Comparison of ENCODE assay signal across 25 cellular contexts in genomic region chr3:19425825-19426224, GRCh38.
"Had no signal": no experiment of that assay in that cellular context is flagged by ENCODE, and none has a peak within 500 bp of the region (broad histone marks: within the 10 kb centered on the region; RNA-seq: fewer than 3 reads in every experiment).

No MANE protein-coding gene starts in this region.

- H3K36me3 Mint-ChIP-seq: immature natural killer cell, natural killer cell had no signal

- H3K9me3 ChIP-seq: lower lobe of right lung, ovary, right atrium auricular region, testis, tibial artery, upper lobe of right lung had no signal

- H3K36me3 ChIP-seq: left lung, lower lobe of right lung, ovary, right atrium auricular region, stomach, tibial artery, upper lobe of right lung had no signal

- H3K27ac Mint-ChIP-seq: immature natural killer cell; natural killer cell; progenitor cell of endocrine pancreas; stimulated activated naive B cell treated with anti-CD40 and anti-IgM and Interleukin-4, amounts not matched to agents 10 μg/mL and 1 μg/mL and 100 μg/mL, for 72 hours had no signal

- H3K4me1 ChIP-seq: left lung, lower lobe of right lung, right atrium auricular region, stomach, testis, upper lobe of right lung had no signal

- DNase-seq: hippocampal formation; immature natural killer cell; kidney; left colon; left lung; lower lobe of right lung; mammary epithelial cell; mesenchymal stem cell; natural killer cell; ovary; stimulated activated CD4-positive, alpha-beta T cell treated with anti-CD3 and anti-CD28 coated beads, Interleukin-12 subunit alpha, Interleukin-12 subunit beta, amount 100 ng/mL, for 4 hours; stimulated activated CD4-positive, alpha-beta T cell treated with anti-CD3 and anti-CD28 coated beads, Interleukin-15, amount 100 ng/mL, for 24 hours; stimulated activated CD4-positive, alpha-beta T cell treated with anti-CD3 and anti-CD28 coated beads, Interleukin-2, amount 100 ng/mL, for 24 hours; stimulated activated CD4-positive, alpha-beta T cell treated with anti-CD3 and anti-CD28 coated beads, Interleukin-4, amount 100 ng/mL, for 1 hour; stimulated activated naive B cell treated with anti-CD40 and anti-IgM and Interleukin-4, amounts not matched to agents 10 μg/mL and 1 μg/mL and 100 μg/mL, for 72 hours; stimulated activated naive CD8-positive, alpha-beta T cell treated with anti-CD3 and anti-CD28 coated beads, Interleukin-15, Interleukin-2, amounts not matched to agents 100 U/mL and 50 U/mL, for 24 hours; stomach; testis; tibial artery; trophoblast cell; upper lobe of right lung had no signal

- H3K4me3 ChIP-seq: left lung, lower lobe of right lung, ovary, right atrium auricular region, skin epidermis, stomach, testis, tibial artery, upper lobe of right lung had no signal

- H3K27me3 Mint-ChIP-seq: progenitor cell of endocrine pancreas; stimulated activated naive B cell treated with anti-CD40 and anti-IgM and Interleukin-4, amounts not matched to agents 10 μg/mL and 1 μg/mL and 100 μg/mL, for 72 hours had no signal

- H3K4me3 Mint-ChIP-seq: immature natural killer cell; natural killer cell; stimulated activated naive B cell treated with anti-CD40 and anti-IgM and Interleukin-4, amounts not matched to agents 10 μg/mL and 1 μg/mL and 100 μg/mL, for 72 hours had no signal

- H3K27ac ChIP-seq: left lung, lower lobe of right lung, ovary, right atrium auricular region, skin epidermis, testis, upper lobe of right lung had no signal

- H3K27me3 ChIP-seq: left lung, ovary, right atrium auricular region, stomach, testis, tibial artery, upper lobe of right lung had no signal

- ATAC-seq: left colon; left lung; lower lobe of right lung; natural killer cell; sciatic nerve; stimulated activated naive B cell treated with anti-CD40 and anti-IgM and Interleukin-4, amounts not matched to agents 10 μg/mL and 1 μg/mL and 100 μg/mL, for 72 hours; stimulated activated naive CD8-positive, alpha-beta T cell treated with anti-CD3 and anti-CD28 coated beads, Interleukin-15, Interleukin-2, amounts not matched to agents 100 U/mL and 50 U/mL, for 24 hours; upper lobe of right lung had no signal
